Comparison of ENCODE assay signal across 1 cellular context in genomic region chr2:20424300-20425290, GRCh38.
TF ChIP-seq lines count a peak whose summit lies in the region.

No MANE protein-coding gene starts in this region.

TF ChIP-seq in K562, 482 proteins besides CTCF, POLR2A, EP300 and RAD21 (continued from another document and continues in another):
- TF ChIP-seq, protein P1, sequence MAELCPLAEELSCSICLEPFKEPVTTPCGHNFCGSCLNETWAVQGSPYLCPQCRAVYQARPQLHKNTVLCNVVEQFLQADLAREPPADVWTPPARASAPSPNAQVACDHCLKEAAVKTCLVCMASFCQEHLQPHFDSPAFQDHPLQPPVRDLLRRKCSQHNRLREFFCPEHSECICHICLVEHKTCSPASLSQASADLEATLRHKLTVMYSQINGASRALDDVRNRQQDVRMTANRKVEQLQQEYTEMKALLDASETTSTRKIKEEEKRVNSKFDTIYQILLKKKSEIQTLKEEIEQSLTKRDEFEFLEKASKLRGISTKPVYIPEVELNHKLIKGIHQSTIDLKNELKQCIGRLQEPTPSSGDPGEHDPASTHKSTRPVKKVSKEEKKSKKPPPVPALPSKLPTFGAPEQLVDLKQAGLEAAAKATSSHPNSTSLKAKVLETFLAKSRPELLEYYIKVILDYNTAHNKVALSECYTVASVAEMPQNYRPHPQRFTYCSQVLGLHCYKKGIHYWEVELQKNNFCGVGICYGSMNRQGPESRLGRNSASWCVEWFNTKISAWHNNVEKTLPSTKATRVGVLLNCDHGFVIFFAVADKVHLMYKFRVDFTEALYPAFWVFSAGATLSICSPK (IDR thresholded peaks at IDR 0.05; ENCODE audit: borderline replicate concordance) = no peak
- TF ChIP-seq ELF2 (CRISPR knock-in tag; IDR thresholded peaks at IDR 0.05) (0 out of 2 replicates have a peak, but pooled peaks have one; percentile 23), BRD4 (IDR thresholded peaks at IDR 0.05) (peak; percentile 36; the same call in 1 of the 2 replicates), ZNF133 (CRISPR knock-in tag; IDR thresholded peaks at IDR 0.05) (no peak), ARID1B (IDR thresholded peaks at IDR 0.05) (peak; percentile 38; the same call in 1 of the 2 replicates), RBFOX2 (IDR thresholded peaks at IDR 0.05; ENCODE audit: low read depth, low read length) (0 out of 2 replicates have a peak, but pooled peaks have one; percentile 31), ADNP (tag; IDR thresholded peaks at IDR 0.05) (no peak), ZNF212 (CRISPR knock-in tag; IDR thresholded peaks at IDR 0.05) (0 out of 2 replicates have a peak, but pooled peaks have one; percentile 42), CC2D1A (IDR thresholded peaks at IDR 0.05) (no peak), ZNF778 (CRISPR knock-in tag; IDR thresholded peaks at IDR 0.05) (no peak), NR2C2 (CRISPR knock-in tag; IDR thresholded peaks at IDR 0.05) (no peak), NR2C2 (tag; IDR thresholded peaks at IDR 0.05) (peak; percentile 72; the same call in 1 of the 2 replicates), BRF1 (IDR thresholded peaks at IDR 0.05; ENCODE audit: borderline replicate concordance, extremely low read depth, insufficient read length) (no peak), ZNF239 (CRISPR knock-in tag; IDR thresholded peaks at IDR 0.05) (peak; percentile 4; the same call in 1 of the 2 replicates), MAFK (IDR thresholded peaks at IDR 0.05; ENCODE audit: low read length) (no peak), ZNF175 (CRISPR knock-in tag; IDR thresholded peaks at IDR 0.05; ENCODE audit: low read depth) (peak; percentile 77; the same call in 1 of the 2 replicates), ZBTB17 (CRISPR knock-in tag; IDR thresholded peaks at IDR 0.05) (peak; percentile 87), LEF1 (IDR thresholded peaks at IDR 0.05) (peak; percentile 32; the same call in 1 of the 2 replicates), ZSCAN29 (IDR thresholded peaks at IDR 0.05) (no peak), PML (IDR thresholded peaks at IDR 0.05; ENCODE audit: low read length) (no peak; the same call in 1 of the 2 replicates), TCF3 (CRISPR knock-in tag; IDR thresholded peaks at IDR 0.05) (peak; percentile 37; the same call in 1 of the 2 replicates), ZNF592 (IDR thresholded peaks at IDR 0.05) (peak; percentile 47; the same call in 1 of the 2 replicates), ZC3H8 (IDR thresholded peaks at IDR 0.05) (no peak), HNRNPLL (IDR thresholded peaks at IDR 0.05; ENCODE audit: low read depth, low read length, poor library complexity, severe bottlenecking) (no peak), GTF2A2 (tag; IDR thresholded peaks at IDR 0.05) (no peak), FOXP1 (CRISPR knock-in tag; IDR thresholded peaks at IDR 0.05) (peak; percentile 97), POLR2G (IDR thresholded peaks at IDR 0.05; ENCODE audit: low read depth, low read length) (0 out of 2 replicates have a peak, but pooled peaks have one; percentile 32), ELF1 (tag; IDR thresholded peaks at IDR 0.05) (peak; percentile 74), TEAD4 (IDR thresholded peaks at IDR 0.05; ENCODE audit: low read length) (peak; percentile 53; the same call in 1 of the 2 replicates), TEAD4 (CRISPR knock-in tag; IDR thresholded peaks at IDR 0.05; ENCODE audit: borderline replicate concordance) (no peak), RNF2 (IDR thresholded peaks at IDR 0.05) (peak; percentile 97; the same call in 1 of the 2 replicates), ZNF232 (CRISPR knock-in tag; IDR thresholded peaks at IDR 0.05) (no peak), TAF9B (IDR thresholded peaks at IDR 0.05; ENCODE audit: partially characterized antibody) (no peak), ZNF766 (CRISPR knock-in tag; conservative IDR thresholded peaks at IDR 0.05) (peak; percentile 76; the same call in 1 of the 2 replicates), ARID3A (IDR thresholded peaks at IDR 0.05; ENCODE audit: borderline replicate concordance, low read depth, low read length) (no peak), SMAD4 (CRISPR knock-in tag; conservative IDR thresholded peaks at IDR 0.05) (peak; percentile 47), NEUROD1 (IDR thresholded peaks at IDR 0.05; ENCODE audit: borderline replicate concordance, low read depth, low read length, partially characterized antibody) (peak; percentile 49), ZBTB11 (CRISPR knock-in tag; IDR thresholded peaks at IDR 0.05) (peak in 1 of 3 experiments; percentile 61; a peak in 2 of 6 replicates), FOSL1 (tag; conservative IDR thresholded peaks at IDR 0.05) (peak; percentile 60), GABPA (tag; conservative IDR thresholded peaks at IDR 0.05; ENCODE audit: low read depth) (peak; percentile 86), PTBP1 (IDR thresholded peaks at IDR 0.05; ENCODE audit: low read depth, low read length) (no peak), CHD4 (IDR thresholded peaks at IDR 0.05; ENCODE audit: insufficient read depth, insufficient replicate concordance, low read depth, low read length, poor library complexity, severe bottlenecking) (no peak), GATA2 (CRISPR knock-in tag; IDR thresholded peaks at IDR 0.05) (peak; percentile 30; the same call in 1 of the 2 replicates), ZNF124 (CRISPR knock-in tag; IDR thresholded peaks at IDR 0.05) (no peak), CEBPB (tag; IDR thresholded peaks at IDR 0.05) (no peak), CREM (IDR thresholded peaks at IDR 0.05; ENCODE audit: low read depth) (0 out of 2 replicates have a peak, but pooled peaks have one; percentile 1), ETV5 (CRISPR knock-in tag; IDR thresholded peaks at IDR 0.05; ENCODE audit: low read depth) (peak; percentile 95), SOX6 (IDR thresholded peaks at IDR 0.05) (0 out of 2 replicates have a peak, but pooled peaks have one; percentile 20), ATF7 (IDR thresholded peaks at IDR 0.05) (0 out of 2 replicates have a peak, but pooled peaks have one; percentile 17), ZNF184 (CRISPR knock-in tag; IDR thresholded peaks at IDR 0.05) (peak; percentile 94), ZNF639 (CRISPR knock-in tag; conservative IDR thresholded peaks at IDR 0.05 in 1 of 2, IDR thresholded peaks at IDR 0.05 in 1 of 2) (peak in 1 of 2 experiments; percentile 71; a peak in 2 of 4 replicates), NRF1 (conservative IDR thresholded peaks at IDR 0.05 in 1 of 2, IDR thresholded peaks at IDR 0.05 in 1 of 2) (0 out of 4 replicates have a peak, but pooled peaks of 1 of the 2 experiments have one; percentile 11), ZFX (CRISPR knock-in tag; IDR thresholded peaks at IDR 0.05) (0 out of 2 replicates have a peak, but pooled peaks have one; percentile 16), KLF16 (IDR thresholded peaks at IDR 0.05) (peak; percentile 92), MLLT1 (IDR thresholded peaks at IDR 0.05) (peak in 1 of 2 experiments; percentile 51; a peak in 1 of 4 replicates)
- TF ChIP-seq, protein P2, sequence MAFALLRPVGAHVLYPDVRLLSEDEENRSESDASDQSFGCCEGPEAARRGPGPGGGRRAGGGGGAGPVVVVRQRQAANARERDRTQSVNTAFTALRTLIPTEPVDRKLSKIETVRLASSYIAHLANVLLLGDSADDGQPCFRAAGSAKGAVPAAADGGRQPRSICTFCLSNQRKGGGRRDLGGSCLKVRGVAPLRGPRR (CRISPR knock-in tag; IDR thresholded peaks at IDR 0.05) = no peak
- TF ChIP-seq, protein P3, sequence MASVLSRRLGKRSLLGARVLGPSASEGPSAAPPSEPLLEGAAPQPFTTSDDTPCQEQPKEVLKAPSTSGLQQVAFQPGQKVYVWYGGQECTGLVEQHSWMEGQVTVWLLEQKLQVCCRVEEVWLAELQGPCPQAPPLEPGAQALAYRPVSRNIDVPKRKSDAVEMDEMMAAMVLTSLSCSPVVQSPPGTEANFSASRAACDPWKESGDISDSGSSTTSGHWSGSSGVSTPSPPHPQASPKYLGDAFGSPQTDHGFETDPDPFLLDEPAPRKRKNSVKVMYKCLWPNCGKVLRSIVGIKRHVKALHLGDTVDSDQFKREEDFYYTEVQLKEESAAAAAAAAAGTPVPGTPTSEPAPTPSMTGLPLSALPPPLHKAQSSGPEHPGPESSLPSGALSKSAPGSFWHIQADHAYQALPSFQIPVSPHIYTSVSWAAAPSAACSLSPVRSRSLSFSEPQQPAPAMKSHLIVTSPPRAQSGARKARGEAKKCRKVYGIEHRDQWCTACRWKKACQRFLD (CRISPR knock-in tag; IDR thresholded peaks at IDR 0.05) = peak; percentile 83; the same call in 1 of the 2 replicates
